In the genomic region with DNA sequence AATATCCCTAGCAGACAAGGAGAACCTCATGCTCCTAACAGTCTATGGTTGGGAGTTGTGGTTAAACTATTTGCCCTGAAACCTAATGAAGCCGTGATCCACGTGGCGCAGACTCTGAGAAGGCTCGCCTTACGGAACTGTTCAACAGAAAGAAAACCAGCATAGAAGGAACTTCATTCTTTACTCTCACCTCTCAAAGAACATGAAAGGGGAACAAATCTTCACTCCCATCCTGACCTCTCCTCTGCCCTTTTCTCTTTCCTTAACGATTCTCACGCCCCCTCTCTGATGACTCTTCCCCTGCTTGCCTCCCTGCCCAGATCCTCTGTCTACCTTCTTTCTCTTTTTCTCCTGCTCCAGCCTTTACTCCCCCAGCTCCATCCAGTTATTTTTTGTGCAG, we compare ENCODE assay signal across 1 cellular context.
TF ChIP-seq lines count a peak whose summit lies in the region.

No MANE protein-coding gene starts in this region.

TF ChIP-seq in HepG2, 621 proteins besides CTCF, POLR2A, EP300 and RAD21 (continued from another document):
- TF ChIP-seq TBX2 (CRISPR knock-in tag; IDR thresholded peaks at IDR 0.05; ENCODE audit: borderline replicate concordance) (no peak), PTBP1 (IDR thresholded peaks at IDR 0.05; ENCODE audit: low read depth, low read length, poor library complexity, severe bottlenecking) (no peak), ZNF354B (CRISPR knock-in tag; IDR thresholded peaks at IDR 0.05) (no peak), PITX1 (CRISPR knock-in tag; IDR thresholded peaks at IDR 0.05) (no peak), ZFP90 (CRISPR knock-in tag; IDR thresholded peaks at IDR 0.05; ENCODE audit: borderline replicate concordance) (no peak)
- TF ChIP-seq, protein P1, sequence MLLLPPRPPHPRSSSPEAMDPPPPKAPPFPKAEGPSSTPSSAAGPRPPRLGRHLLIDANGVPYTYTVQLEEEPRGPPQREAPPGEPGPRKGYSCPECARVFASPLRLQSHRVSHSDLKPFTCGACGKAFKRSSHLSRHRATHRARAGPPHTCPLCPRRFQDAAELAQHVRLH (CRISPR knock-in tag; IDR thresholded peaks at IDR 0.05; ENCODE audit: borderline replicate concordance, low read depth): no peak
